In genomic region chr1:28416509-28417194, GRCh38 we compare ENCODE assay signal across 11 cellular contexts. TPM values are rescaled to one million over a fixed set of nuclear protein-coding genes. Genes with fewer than 3 reads are reported as not detected.
DNase-seq lines count a peak whose midpoint lies in the region; ATAC-seq and FAIRE-seq lines count a peak whose summit lies in the region.
"Had no signal": no experiment of that assay in that cellular context is flagged by ENCODE, and none has a peak within 500 bp of the region (broad histone marks: within the 10 kb centered on the region; RNA-seq: fewer than 3 reads in every experiment).

No MANE protein-coding gene starts in this region.

- no peak for DNase-seq in activated T-cell treated with anti-CD3 and anti-CD28 coated beads, Interleukin-2, amount 50 U/mL, for 24 hours
- DNase-seq in activated T-cell treated with anti-CD3 and anti-CD28 coated beads, Interleukin-2, amount 50 U/mL, for 4 hours = no peak
- DNase-seq in RCC 7860 (ENCODE audit: low spot score) = peak; percentile 68
- DNase-seq in epithelial cell of prostate (ENCODE audit: low read depth, low spot score) = no peak
- no peak for DNase-seq in stimulated activated naive B cell treated with anti-CD40 and anti-IgM and Interleukin-4, amounts not matched to agents 10 μg/mL and 1 μg/mL and 100 μg/mL, for 72 hours
- DNase-seq in medulla oblongata (ENCODE audit: extremely low spot score) = no peak
- DNase-seq in HuH-7.5 (ENCODE audit: low spot score) = no peak
- DNase-seq: NCI-H1436 treated with DMSO at 0.1 percent for 48 hours, NCI-H774, sigmoid colon had no signal

- H3K27ac ChIP-seq in epithelial cell of prostate = peak overlapping the region; percentile 96
- H3K27ac ChIP-seq: sigmoid colon had no signal

- no peak overlapping the region for H3K4me3 Mint-ChIP-seq in activated T-cell treated with anti-CD3 and anti-CD28 coated beads, Interleukin-2, amount 50 U/mL, for 24 hours
- no peak overlapping the region for H3K4me3 Mint-ChIP-seq in activated T-cell treated with anti-CD3 and anti-CD28 coated beads, Interleukin-2, amount 50 U/mL, for 4 hours
- no peak overlapping the region for H3K4me3 Mint-ChIP-seq in stimulated activated naive B cell treated with anti-CD40 and anti-IgM and Interleukin-4, amounts not matched to agents 10 μg/mL and 1 μg/mL and 100 μg/mL, for 72 hours

- H3K27ac Mint-ChIP-seq in activated T-cell treated with anti-CD3 and anti-CD28 coated beads, Interleukin-2, amount 50 U/mL, for 24 hours = peak overlapping the region; percentile 39
- peak overlapping the region; percentile 0 for H3K27ac Mint-ChIP-seq in stimulated activated naive B cell treated with anti-CD40 and anti-IgM and Interleukin-4, amounts not matched to agents 10 μg/mL and 1 μg/mL and 100 μg/mL, for 72 hours

- no peaks in the 10 kb centered on the region for H3K9me3 Mint-ChIP-seq in activated T-cell treated with anti-CD3 and anti-CD28 coated beads, Interleukin-2, amount 50 U/mL, for 24 hours
- H3K9me3 Mint-ChIP-seq in activated T-cell treated with anti-CD3 and anti-CD28 coated beads, Interleukin-2, amount 50 U/mL, for 4 hours = no peaks in the 10 kb centered on the region
- no peaks in the 10 kb centered on the region for H3K9me3 Mint-ChIP-seq in stimulated activated naive B cell treated with anti-CD40 and anti-IgM and Interleukin-4, amounts not matched to agents 10 μg/mL and 1 μg/mL and 100 μg/mL, for 72 hours

- peak; percentile 76 for FAIRE-seq in RCC 7860 (lab: Jason Lieb, UNC)

- no peak for ATAC-seq in activated T-cell treated with anti-CD3 and anti-CD28 coated beads, Interleukin-2, amount 50 U/mL, for 4 hours
- ATAC-seq in stimulated activated naive B cell treated with anti-CD40 and anti-IgM and Interleukin-4, amounts not matched to agents 10 μg/mL and 1 μg/mL and 100 μg/mL, for 72 hours (replicated peaks) = no peak
- ATAC-seq in GM19452 (IDR thresholded peaks at IDR 0.05; ENCODE audit: unreplicated experiment) = no peak

- no peaks in the 10 kb centered on the region for H3K27me3 Mint-ChIP-seq in activated T-cell treated with anti-CD3 and anti-CD28 coated beads, Interleukin-2, amount 50 U/mL, for 24 hours
- no peaks in the 10 kb centered on the region for H3K27me3 Mint-ChIP-seq in activated T-cell treated with anti-CD3 and anti-CD28 coated beads, Interleukin-2, amount 50 U/mL, for 4 hours (ENCODE audit: low read depth)
- H3K27me3 Mint-ChIP-seq in stimulated activated naive B cell treated with anti-CD40 and anti-IgM and Interleukin-4, amounts not matched to agents 10 μg/mL and 1 μg/mL and 100 μg/mL, for 72 hours = no peaks in the 10 kb centered on the region

- no peaks in the 10 kb centered on the region for H3K36me3 Mint-ChIP-seq in activated T-cell treated with anti-CD3 and anti-CD28 coated beads, Interleukin-2, amount 50 U/mL, for 24 hours (ENCODE audit: low read depth)
- H3K36me3 Mint-ChIP-seq in activated T-cell treated with anti-CD3 and anti-CD28 coated beads, Interleukin-2, amount 50 U/mL, for 4 hours (ENCODE audit: insufficient read depth) = peaks cover 2% of the 10 kb centered on the region
- peaks cover 3 to 4% of the 10 kb centered on the region in 2 donors for H3K36me3 Mint-ChIP-seq in stimulated activated naive B cell treated with anti-CD40 and anti-IgM and Interleukin-4, amounts not matched to agents 10 μg/mL and 1 μg/mL and 100 μg/mL, for 72 hours

- H3K4me1 Mint-ChIP-seq in activated T-cell treated with anti-CD3 and anti-CD28 coated beads, Interleukin-2, amount 50 U/mL, for 24 hours (ENCODE audit: low read depth) = peaks cover 18% of the 10 kb centered on the region
- H3K4me1 Mint-ChIP-seq in activated T-cell treated with anti-CD3 and anti-CD28 coated beads, Interleukin-2, amount 50 U/mL, for 4 hours (ENCODE audit: low read depth) = peaks cover 17% of the 10 kb centered on the region
- peaks cover 8 to 25% of the 10 kb centered on the region in 2 donors for H3K4me1 Mint-ChIP-seq in stimulated activated naive B cell treated with anti-CD40 and anti-IgM and Interleukin-4, amounts not matched to agents 10 μg/mL and 1 μg/mL and 100 μg/mL, for 72 hours

RNA-seq across cellular contexts. Expression of gene PHACTR4, which starts 47.1 kb away (rescaled TPM):
- total RNA-seq in activated T-cell treated with anti-CD3 and anti-CD28 coated beads, Interleukin-2, amount 50 U/mL, for 4 hours = 10 to 100 TPM; 19.7 to 23.2 (median 22.4) TPM
